In genomic region chr7:142853739-142854504, GRCh38 we compare ENCODE assay signal across 8 cellular contexts.
A peak's percentile ranks its signal among the peaks of the same experiment; 100 is the strongest.
DNase-seq lines count a peak whose midpoint lies in the region; ATAC-seq lines count a peak whose summit lies in the region.

No MANE protein-coding gene starts in this region.

- peak; percentile 75 for ATAC-seq in HG02763 (IDR thresholded peaks at IDR 0.05; ENCODE audit: unreplicated experiment)

- peak; percentile 25 for DNase-seq in NCI-H1694 treated with DMSO at 0.1 percent for 48 hours (lab: John Stamatoyannopoulos, UW)
- no peak for DNase-seq in NCI-H1694 (lab: John Stamatoyannopoulos, UW)
- peak; percentile 76 for DNase-seq in NCI-H1105 (lab: John Stamatoyannopoulos, UW)
- peak; percentile 37 to 43 (median 40) for DNase-seq in activated CD4-positive, CD25-positive, alpha-beta regulatory T cell (lab: John Stamatoyannopoulos, UW)
- peak; percentile 25 for DNase-seq in cerebellar cortex (ENCODE audit: low spot score)
- peak; percentile 53 for DNase-seq in kidney glomerular epithelial cell (lab: John Stamatoyannopoulos, UW)
- DNase-seq in stimulated activated CD4-positive, alpha-beta T cell treated with anti-CD3 and anti-CD28 coated beads, Interleukin-1b, Interleukin-23, amount 100 ng/mL, for 4 hours (ENCODE audit: low read depth in 2 of 2) = peak; percentile 43 to 51
